Comparison of ENCODE assay signal across 8 cellular contexts in the genomic region with DNA sequence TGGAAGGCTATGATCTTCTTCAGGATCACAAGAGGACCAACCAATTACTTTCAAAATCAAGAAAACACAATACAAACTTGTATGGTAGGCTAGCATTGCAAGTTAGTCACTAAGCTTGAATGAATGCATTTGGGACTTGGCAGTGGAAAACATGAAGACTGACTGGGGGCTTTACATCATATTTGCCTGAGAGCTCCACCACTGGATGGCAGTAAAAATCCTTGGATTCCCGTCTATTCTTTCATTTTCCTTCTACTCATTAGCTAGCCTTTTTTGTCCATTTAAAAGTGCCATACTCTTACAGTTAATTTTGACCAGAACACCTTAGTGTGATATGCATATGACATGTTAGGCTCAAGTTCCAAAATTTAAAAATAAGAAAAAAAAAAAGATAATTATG.
DNase-seq lines count a peak whose midpoint lies in the region; ATAC-seq and TF ChIP-seq lines count a peak whose summit lies in the region.

No MANE protein-coding gene starts in this region.

- DNase-seq in DND-41 (no peak), LoVo (ENCODE audit: low spot score) (peak; percentile 23), cardiac fibroblast (ENCODE audit: low read depth in 2 of 2) (peak; percentile 80 to 86), lung microvascular endothelial cell (ENCODE audit: low read depth in 2 of 2) (peak; percentile 82 to 88), T-helper 17 cell (no peak), vagina (ENCODE audit: extremely low spot score in 2 of 2) (no peak), NCI-H345 treated with DMSO at 0.1 percent for 48 hours (lab: John Stamatoyannopoulos, UW; ENCODE audit: unreplicated experiment) (no peak), prostate gland (ENCODE audit: low spot score) (no peak)

- no peak overlapping the region for H3K27ac Mint-ChIP-seq in T-helper 17 cell

- no peak overlapping the region for H2AFZ ChIP-seq in DND-41 (ENCODE audit: low read depth, low read length)

- 66% methylated on average over 1 of the region's 1 CpG for WGBS in prostate gland

- TF ChIP-seq POLR2A in vagina (IDR thresholded peaks at IDR 0.05) (no peak), prostate gland (IDR thresholded peaks at IDR 0.05) (no peak)

- H3K9me3 ChIP-seq in DND-41 (ENCODE audit: insufficient read depth, low read length, severe bottlenecking) (peaks cover 7% of the 10 kb centered on the region), T-helper 17 cell (ENCODE audit: control insufficient read depth, low read length, poor library complexity, severe bottlenecking) (peaks cover 4% of the 10 kb centered on the region), vagina (no peaks in the 10 kb centered on the region), prostate gland (no peaks in the 10 kb centered on the region)

- H3K27me3 ChIP-seq in DND-41 (ENCODE audit: insufficient read depth, low read length, poor library complexity) = no peaks in the 10 kb centered on the region
- no peaks in the 10 kb centered on the region for H3K27me3 ChIP-seq in vagina
- H3K27me3 ChIP-seq in prostate gland (replicated peaks; ENCODE audit: insufficient read depth) = no peaks in the 10 kb centered on the region

- H3K4me1 Mint-ChIP-seq in T-helper 17 cell = no peaks in the 10 kb centered on the region

- H3K4me3 Mint-ChIP-seq in T-helper 17 cell = no peak overlapping the region

- H3K36me3 Mint-ChIP-seq in T-helper 17 cell (ENCODE audit: low read depth) = peaks cover 3% of the 10 kb centered on the region

- no peak for ATAC-seq in DND-41 (ENCODE audit: insufficient read depth, low read depth)
- no peak for ATAC-seq in T-helper 17 cell

- H4K20me1 ChIP-seq in DND-41 (ENCODE audit: insufficient read depth, low read length) = no peaks in the 10 kb centered on the region

- H3K36me3 ChIP-seq in DND-41 (ENCODE audit: insufficient read depth, low read length) (no peaks in the 10 kb centered on the region), vagina (no peaks in the 10 kb centered on the region), prostate gland (no peaks in the 10 kb centered on the region)

- intact Hi-C loops in vagina (cut with DNase I) (no loop called here), prostate gland (cut with DNase I) (no loop called here)

- no peak overlapping the region for H3K4me3 ChIP-seq in DND-41 (ENCODE audit: low read depth in 1 of 2, low read length in 2 of 2)
- no peak overlapping the region for H3K4me3 ChIP-seq in cardiac fibroblast (replicated peaks in 1 of 2; ENCODE audit: low read depth in 2 of 2, low read length in 2 of 2)
- H3K4me3 ChIP-seq in vagina = no peak overlapping the region
- H3K4me3 ChIP-seq in prostate gland = no peak overlapping the region

- H3K27ac ChIP-seq in DND-41 (ENCODE audit: low read length) (no peak overlapping the region), vagina (no peak overlapping the region), prostate gland (no peak overlapping the region)

- peak; percentile 42 for TF ChIP-seq CTCF in DND-41 (IDR thresholded peaks at IDR 0.05; ENCODE audit: borderline replicate concordance, extremely low read depth, low read length, poor library complexity, severe bottlenecking)
- TF ChIP-seq CTCF in cardiac fibroblast (IDR thresholded peaks at IDR 0.05; ENCODE audit: low read depth, low read length) = peak; percentile 63
- TF ChIP-seq CTCF in vagina (IDR thresholded peaks at IDR 0.05) = peak in 1 of 3 experiments; percentile 10
- TF ChIP-seq CTCF in prostate gland (IDR thresholded peaks at IDR 0.05) = no peak

- no peaks in the 10 kb centered on the region for H3K79me2 ChIP-seq in DND-41 (ENCODE audit: insufficient read depth, low read length)

- peaks cover 18% of the 10 kb centered on the region for H3K27me3 Mint-ChIP-seq in T-helper 17 cell

- H3K4me1 ChIP-seq in DND-41 (ENCODE audit: insufficient read depth, low read length) = no peaks in the 10 kb centered on the region
- no peaks in the 10 kb centered on the region for H3K4me1 ChIP-seq in vagina
- no peaks in the 10 kb centered on the region for H3K4me1 ChIP-seq in prostate gland (replicated peaks)

- H3K4me2 ChIP-seq in DND-41 (ENCODE audit: insufficient read depth, low read length) = no peak overlapping the region

- no peak overlapping the region for H3K9ac ChIP-seq in DND-41 (ENCODE audit: low read depth, low read length)

Comparison
In these comparisons a context has a peak if more than half of its experiments do, and no peak if none do; other contexts are left out.
1. DNase-seq: peak in LoVo (single experiment), cardiac fibroblast (2 of 2) and lung microvascular endothelial cell (2 of 2); none in DND-41 (single experiment), T-helper 17 cell (0 of 3), vagina (0 of 2), NCI-H345 treated with DMSO at 0.1 percent for 48 hours (single experiment) and prostate gland (single experiment).
2. CTCF ChIP-seq: peak in DND-41 (single experiment) and cardiac fibroblast (single experiment); none in prostate gland (0 of 4).